1 cellular context compared by ENCODE assay signal in the genomic region with DNA sequence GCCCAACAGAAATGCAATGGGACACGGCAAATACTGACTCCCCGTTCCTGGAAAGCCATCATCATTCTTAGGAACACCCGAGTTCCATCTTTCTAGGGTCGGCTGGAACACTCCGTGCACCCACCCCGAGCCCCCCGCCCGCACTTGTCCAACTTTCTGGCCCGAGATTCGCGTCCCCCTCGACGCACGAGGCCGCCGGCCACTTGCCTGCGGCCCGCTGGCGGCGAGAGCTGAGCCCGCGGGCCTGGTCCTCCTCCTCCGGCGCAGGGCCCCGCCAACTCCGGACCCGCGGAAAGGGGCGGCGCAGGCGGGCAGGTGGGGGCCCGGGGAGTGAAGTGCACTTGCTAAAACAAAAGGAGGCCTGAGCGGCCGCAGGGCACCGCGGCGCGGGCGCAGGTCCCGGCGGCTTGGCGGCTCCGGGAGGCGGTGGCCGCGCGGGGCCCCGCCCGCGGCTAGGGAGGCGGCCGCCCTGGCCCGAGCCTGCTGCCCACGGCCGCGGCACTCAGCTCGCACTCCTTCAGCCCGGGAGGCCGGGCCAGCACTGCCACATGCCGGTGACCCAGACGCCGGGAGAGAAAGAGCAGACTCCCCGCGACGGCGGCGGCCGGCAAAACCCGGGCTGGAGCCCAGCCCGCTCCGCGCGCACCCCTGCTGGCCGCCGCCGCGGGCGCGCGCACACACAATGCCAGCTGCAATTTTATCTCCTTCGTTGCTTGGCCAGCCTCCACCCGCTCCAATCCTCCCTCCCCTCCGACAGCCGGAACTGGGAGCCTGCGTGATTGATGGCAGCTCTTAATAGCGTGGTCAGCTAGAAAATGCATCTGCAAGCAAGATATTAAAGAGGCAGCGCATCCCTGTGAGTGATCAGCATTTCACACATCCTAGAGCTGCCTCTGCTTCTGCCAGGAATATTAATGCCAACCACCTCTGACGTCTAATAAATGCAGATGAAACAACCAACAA.
TF ChIP-seq lines count a peak whose summit lies in the region.

No MANE protein-coding gene starts in this region.

TF ChIP-seq in HCT116, 20 proteins besides CTCF, POLR2A, EP300 and RAD21 (continued from another document):
- TF ChIP-seq, protein P1, sequence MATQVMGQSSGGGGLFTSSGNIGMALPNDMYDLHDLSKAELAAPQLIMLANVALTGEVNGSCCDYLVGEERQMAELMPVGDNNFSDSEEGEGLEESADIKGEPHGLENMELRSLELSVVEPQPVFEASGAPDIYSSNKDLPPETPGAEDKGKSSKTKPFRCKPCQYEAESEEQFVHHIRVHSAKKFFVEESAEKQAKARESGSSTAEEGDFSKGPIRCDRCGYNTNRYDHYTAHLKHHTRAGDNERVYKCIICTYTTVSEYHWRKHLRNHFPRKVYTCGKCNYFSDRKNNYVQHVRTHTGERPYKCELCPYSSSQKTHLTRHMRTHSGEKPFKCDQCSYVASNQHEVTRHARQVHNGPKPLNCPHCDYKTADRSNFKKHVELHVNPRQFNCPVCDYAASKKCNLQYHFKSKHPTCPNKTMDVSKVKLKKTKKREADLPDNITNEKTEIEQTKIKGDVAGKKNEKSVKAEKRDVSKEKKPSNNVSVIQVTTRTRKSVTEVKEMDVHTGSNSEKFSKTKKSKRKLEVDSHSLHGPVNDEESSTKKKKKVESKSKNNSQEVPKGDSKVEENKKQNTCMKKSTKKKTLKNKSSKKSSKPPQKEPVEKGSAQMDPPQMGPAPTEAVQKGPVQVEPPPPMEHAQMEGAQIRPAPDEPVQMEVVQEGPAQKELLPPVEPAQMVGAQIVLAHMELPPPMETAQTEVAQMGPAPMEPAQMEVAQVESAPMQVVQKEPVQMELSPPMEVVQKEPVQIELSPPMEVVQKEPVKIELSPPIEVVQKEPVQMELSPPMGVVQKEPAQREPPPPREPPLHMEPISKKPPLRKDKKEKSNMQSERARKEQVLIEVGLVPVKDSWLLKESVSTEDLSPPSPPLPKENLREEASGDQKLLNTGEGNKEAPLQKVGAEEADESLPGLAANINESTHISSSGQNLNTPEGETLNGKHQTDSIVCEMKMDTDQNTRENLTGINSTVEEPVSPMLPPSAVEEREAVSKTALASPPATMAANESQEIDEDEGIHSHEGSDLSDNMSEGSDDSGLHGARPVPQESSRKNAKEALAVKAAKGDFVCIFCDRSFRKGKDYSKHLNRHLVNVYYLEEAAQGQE (IDR thresholded peaks at IDR 0.05; ENCODE audit: low read depth) = no peak
- TF ChIP-seq SRF (IDR thresholded peaks at IDR 0.05; ENCODE audit: low read depth) = no peak
- no peak for TF ChIP-seq JUND (IDR thresholded peaks at IDR 0.05)
- TF ChIP-seq EZH2phosphoT487 (IDR thresholded peaks at IDR 0.05; ENCODE audit: borderline replicate concordance) = no peak
- TF ChIP-seq, protein P2, sequence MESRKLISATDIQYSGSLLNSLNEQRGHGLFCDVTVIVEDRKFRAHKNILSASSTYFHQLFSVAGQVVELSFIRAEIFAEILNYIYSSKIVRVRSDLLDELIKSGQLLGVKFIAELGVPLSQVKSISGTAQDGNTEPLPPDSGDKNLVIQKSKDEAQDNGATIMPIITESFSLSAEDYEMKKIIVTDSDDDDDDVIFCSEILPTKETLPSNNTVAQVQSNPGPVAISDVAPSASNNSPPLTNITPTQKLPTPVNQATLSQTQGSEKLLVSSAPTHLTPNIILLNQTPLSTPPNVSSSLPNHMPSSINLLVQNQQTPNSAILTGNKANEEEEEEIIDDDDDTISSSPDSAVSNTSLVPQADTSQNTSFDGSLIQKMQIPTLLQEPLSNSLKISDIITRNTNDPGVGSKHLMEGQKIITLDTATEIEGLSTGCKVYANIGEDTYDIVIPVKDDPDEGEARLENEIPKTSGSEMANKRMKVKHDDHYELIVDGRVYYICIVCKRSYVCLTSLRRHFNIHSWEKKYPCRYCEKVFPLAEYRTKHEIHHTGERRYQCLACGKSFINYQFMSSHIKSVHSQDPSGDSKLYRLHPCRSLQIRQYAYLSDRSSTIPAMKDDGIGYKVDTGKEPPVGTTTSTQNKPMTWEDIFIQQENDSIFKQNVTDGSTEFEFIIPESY (IDR thresholded peaks at IDR 0.05; ENCODE audit: extremely low read depth, insufficient replicate concordance, low read length) = no peak
- peak; percentile 39 for TF ChIP-seq TCF7L2 (IDR thresholded peaks at IDR 0.05; ENCODE audit: borderline replicate concordance, extremely low read depth, insufficient read depth, insufficient read length)
- TF ChIP-seq EZH2 (IDR thresholded peaks at IDR 0.05) = no peak
- TF ChIP-seq SP1 (IDR thresholded peaks at IDR 0.05; ENCODE audit: low read depth) = peak; percentile 82
- peak; percentile 81 for TF ChIP-seq YY1 (IDR thresholded peaks at IDR 0.05; ENCODE audit: extremely low read depth, insufficient replicate concordance, low read depth, low read length)
TF ChIP-seq in HCT116: peak in this region for 6.
